In the genomic region with DNA sequence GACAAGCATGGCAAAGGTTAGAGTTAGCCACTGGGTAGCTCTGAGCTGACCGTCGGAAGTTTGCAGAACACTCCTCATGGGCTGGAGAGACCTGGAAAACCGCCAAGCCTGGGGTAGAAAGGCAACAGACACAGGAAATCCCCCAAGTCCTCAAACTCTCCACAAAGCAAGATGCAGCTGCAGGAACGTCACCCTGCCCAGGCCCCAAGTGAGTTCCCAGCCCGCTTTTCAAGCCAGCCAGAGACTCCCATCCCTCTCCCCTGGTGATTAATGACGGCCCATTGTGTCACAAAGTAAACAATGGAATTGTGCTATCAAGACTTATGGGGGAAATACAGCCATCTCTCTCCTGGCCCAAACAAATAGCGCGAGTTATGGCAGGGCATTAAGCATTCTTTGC, we compare ENCODE assay signal across 18 cellular contexts.
A peak's percentile ranks its signal among the peaks of the same experiment; 100 is the strongest.
DNase-seq lines count a peak whose midpoint lies in the region; ATAC-seq and TF ChIP-seq lines count a peak whose summit lies in the region.
"Had no signal": no experiment of that assay in that cellular context is flagged by ENCODE, and none has a peak within 500 bp of the region (broad histone marks: within the 10 kb centered on the region; RNA-seq: fewer than 3 reads in every experiment).

No MANE protein-coding gene starts in this region.

- ATAC-seq in psoas muscle (no peak), HG03439 (IDR thresholded peaks at IDR 0.05; ENCODE audit: unreplicated experiment) (no peak)

- H3K27ac ChIP-seq in psoas muscle, result no peak overlapping the region
- H3K27ac ChIP-seq: testis, VCaP had no signal

- H3K27me3 Mint-ChIP-seq in activated CD4-positive, alpha-beta memory T cell treated with anti-CD3 and anti-CD28 coated beads, Interleukin-2, amount 10 ng/mL, durations not matched to agents 7 days and 5 days, result no peaks in the 10 kb centered on the region

- TF ChIP-seq CTCF in psoas muscle (IDR thresholded peaks at IDR 0.05), result no peak

- no peaks in the 10 kb centered on the region for H3K4me1 ChIP-seq in psoas muscle
- H3K4me1 ChIP-seq: testis had no signal

- no peaks in the 10 kb centered on the region for H3K36me3 Mint-ChIP-seq in activated CD4-positive, alpha-beta memory T cell treated with anti-CD3 and anti-CD28 coated beads, Interleukin-2, amount 10 ng/mL, durations not matched to agents 7 days and 5 days (ENCODE audit: low read depth)

- H3K36me3 ChIP-seq in psoas muscle (ENCODE audit: insufficient read depth in 1 of 2, low read depth in 1 of 2), result no peaks in the 10 kb centered on the region

- 38 to 42% (median 39%) methylated on average over 8 of the region's 8 CpGs for WGBS in psoas muscle, 3 donors

- no peaks in the 10 kb centered on the region for H3K4me1 Mint-ChIP-seq in activated CD4-positive, alpha-beta memory T cell treated with anti-CD3 and anti-CD28 coated beads, Interleukin-2, amount 10 ng/mL, durations not matched to agents 7 days and 5 days
- H3K4me1 Mint-ChIP-seq: neural crest cell had no signal

- POLR2A ChIA-PET in activated CD4-positive, alpha-beta memory T cell treated with anti-CD3 and anti-CD28 coated beads, Interleukin-2, amount 10 ng/mL, durations not matched to agents 7 days and 5 days (lab: Charles Lee), result no interaction called here

- no peak overlapping the region for H3K4me3 Mint-ChIP-seq in activated CD4-positive, alpha-beta memory T cell treated with anti-CD3 and anti-CD28 coated beads, Interleukin-2, amount 10 ng/mL, durations not matched to agents 7 days and 5 days
- H3K4me3 Mint-ChIP-seq: neural crest cell had no signal

- H3K9me3 Mint-ChIP-seq in activated CD4-positive, alpha-beta memory T cell treated with anti-CD3 and anti-CD28 coated beads, Interleukin-2, amount 10 ng/mL, durations not matched to agents 7 days and 5 days, result no peaks in the 10 kb centered on the region
- H3K9me3 Mint-ChIP-seq: activated T-helper 2 cell treated with anti-CD3 and anti-CD28 coated beads, Interferon-gamma antibody, Interleukin-2, Interleukin-4, amounts not matched to agents 10 μg/mL and 5 μg/mL and 100 μg/mL, durations not matched to agents 14 hours and 24 hours and 36 hours had no signal

- no peak overlapping the region for H3K27ac Mint-ChIP-seq in activated CD4-positive, alpha-beta memory T cell treated with anti-CD3 and anti-CD28 coated beads, Interleukin-2, amount 10 ng/mL, durations not matched to agents 7 days and 5 days
- H3K27ac Mint-ChIP-seq: activated T-helper 2 cell treated with anti-CD3 and anti-CD28 coated beads, Interferon-gamma antibody, Interleukin-2, Interleukin-4, amounts not matched to agents 10 μg/mL and 5 μg/mL and 100 μg/mL, durations not matched to agents 14 hours and 24 hours and 36 hours had no signal

- CTCF ChIA-PET in activated CD4-positive, alpha-beta memory T cell treated with anti-CD3 and anti-CD28 coated beads, Interleukin-2, amount 10 ng/mL, durations not matched to agents 7 days and 5 days (lab: Charles Lee), result no interaction called here

- no peaks in the 10 kb centered on the region for H3K9me3 ChIP-seq in psoas muscle
- H3K9me3 ChIP-seq: testis had no signal

- H3K4me3 ChIP-seq in psoas muscle, result no peak overlapping the region
- H3K4me3 ChIP-seq: testis had no signal

- peak; percentile 19 for DNase-seq in DMS53 treated with DMSO at 0.1 percent for 48 hours (lab: John Stamatoyannopoulos, UW; ENCODE audit: unreplicated experiment)
- DNase-seq in NCI-H2029 treated with DMSO at 0.1 percent for 48 hours (lab: John Stamatoyannopoulos, UW), result peak; percentile 50
- DNase-seq in T1000 (lab: John Stamatoyannopoulos, UW), result peak; percentile 16
- DNase-seq in posterior vena cava (ENCODE audit: low spot score), result peak; percentile 47
- DNase-seq in activated CD4-positive, alpha-beta memory T cell treated with anti-CD3 and anti-CD28 coated beads, Interleukin-2, amount 10 ng/mL, durations not matched to agents 7 days and 5 days, result no peak
- DNase-seq in psoas muscle, result no peak
- DNase-seq in NOMO-1 treated with DMSO at 0.1 percent for 48 hours (lab: John Stamatoyannopoulos, UW; ENCODE audit: unreplicated experiment), result no peak
- DNase-seq: amniotic stem cell; cortex of kidney; mesenchymal stem cell; NCI-H2171; OCI-M1; stimulated activated CD4-positive, alpha-beta T cell treated with anti-CD3 and anti-CD28 coated beads, Interleukin-2, amount 100 ng/mL, for 48 hours; testis had no signal

- peaks cover 0 to 1% (median 0%) of the 10 kb centered on the region in 3 donors for H3K27me3 ChIP-seq in psoas muscle (ENCODE audit: insufficient read depth in 3 of 3, low read length in 2 of 3)
- H3K27me3 ChIP-seq: testis had no signal

- intact Hi-C loops in posterior vena cava (cut with DNase I) (no loop called here), psoas muscle (cut with DNase I) (no loop called here)

Comparison
In these comparisons a context has a peak if more than half of its experiments do, and no peak if none do; other contexts are left out.
1. DNase-seq: peak in DMS53 treated with DMSO at 0.1 percent for 48 hours (single experiment), NCI-H2029 treated with DMSO at 0.1 percent for 48 hours (single experiment), T1000 (single experiment) and posterior vena cava (single experiment); none in activated CD4-positive, alpha-beta memory T cell treated with anti-CD3 and anti-CD28 coated beads, Interleukin-2, amount 10 ng/mL, durations not matched to agents 7 days and 5 days (single experiment), psoas muscle (0 of 2) and NOMO-1 treated with DMSO at 0.1 percent for 48 hours (single experiment).